ENCODE assay signal across 8 cellular contexts in genomic region chr1:215543191-215543606, GRCh38. TPM values are rescaled to one million over a fixed set of nuclear protein-coding genes. Genes with fewer than 3 reads are reported as not detected.
DNase-seq lines count a peak whose midpoint lies in the region; ATAC-seq, FAIRE-seq and TF ChIP-seq lines count a peak whose summit lies in the region.

No MANE protein-coding gene starts in this region.

- H3K9me3 ChIP-seq in K562 (replicated peaks; ENCODE audit: control insufficient read depth, insufficient read depth, low read depth, low read length) (no peaks in the 10 kb centered on the region), MG63 (no peaks in the 10 kb centered on the region)

- CTCF ChIA-PET in K562 (lab: Yijun Ruan, JAX; ENCODE audit: low intra/inter-chr PET ratio), result no interaction called here

- DNase-seq in Right ventricle myocardium superior (no peak), Right ventricle myocardium inferior (ENCODE audit: missing footprints) (no peak), K562 (ENCODE audit: extremely low read depth in 1 of 4, low spot score in 3 of 4) (no peak), NCI-H345 (lab: John Stamatoyannopoulos, UW) (no peak), SW480 (ENCODE audit: low spot score) (no peak), MG63 (no peak), GM13977 (ENCODE audit: low spot score) (no peak)

- H3K79me2 ChIP-seq in K562 (ENCODE audit: control insufficient read depth, insufficient read depth, low read length), result no peaks in the 10 kb centered on the region

- POLR2A ChIA-PET in K562 (lab: Yijun Ruan, JAX), result no interaction called here

- no peak for TF ChIP-seq POLR2A in K562 (conservative IDR thresholded peaks at IDR 0.05)

- H3K27ac ChIP-seq in K562 (ENCODE audit: extremely low read depth, low read depth, low read length), result no peak overlapping the region

- H3K36me3 ChIP-seq in K562 (ENCODE audit: control insufficient read depth, insufficient read depth, low read length) (no peaks in the 10 kb centered on the region), MG63 (no peaks in the 10 kb centered on the region)

- ATAC-seq in Right ventricle myocardium superior (ENCODE audit: poor library complexity) (peak; percentile 31), Right ventricle myocardium inferior (no peak), HG03439 (IDR thresholded peaks at IDR 0.05; ENCODE audit: unreplicated experiment) (peak; percentile 67), K562 (no peak)

- H3K4me2 ChIP-seq in K562 (ENCODE audit: insufficient read depth, low read length), result no peak overlapping the region

- intact Hi-C loops in Right ventricle myocardium superior (cut with DNase I) (no loop called here), Right ventricle myocardium inferior (cut with DNase I) (no loop called here), K562 (cut with micrococcal nuclease) (no loop called here)

- H3K9me1 ChIP-seq in K562 (ENCODE audit: control insufficient read depth, insufficient read depth, low read length), result no peaks in the 10 kb centered on the region

- WGBS in K562 (ENCODE audit: insufficient coverage, low coverage, missing lambda C conversion rate), result 0% methylated on average over 2 of the region's 2 CpGs

- TF ChIP-seq CTCF in K562 (IDR thresholded peaks at IDR 0.05 in 2 of 3, conservative IDR thresholded peaks at IDR 0.05 in 1 of 3; ENCODE audit: insufficient read depth in 2 of 3, low read depth in 1 of 3, low read length in 3 of 3) (no peak), GM13977 (IDR thresholded peaks at IDR 0.05; ENCODE audit: extremely low read depth, insufficient read depth, missing control alignments) (no peak)

- TF ChIP-seq EP300 in K562 (IDR thresholded peaks at IDR 0.05; ENCODE audit: low read length), result no peak

- H3K4me3 ChIP-seq in K562 (no peak overlapping the region), MG63 (no peak overlapping the region)

- no peaks in the 10 kb centered on the region for H3K27me3 ChIP-seq in K562 (ENCODE audit: control insufficient read depth in 2 of 2, insufficient read depth in 2 of 2, low read length in 2 of 2)
- H3K27me3 ChIP-seq in MG63, result no peaks in the 10 kb centered on the region

- no peaks in the 10 kb centered on the region for H3K4me1 ChIP-seq in K562 (replicated peaks in 1 of 2; ENCODE audit: control insufficient read depth in 2 of 2, insufficient read depth in 2 of 2, low read length in 2 of 2)

- BruUV-seq in K562 (replicated peaks; lab: Mats Ljungman, UMichigan), result no TSS peak

- TF ChIP-seq RAD21 in K562 (CRISPR knock-in tag; conservative IDR thresholded peaks at IDR 0.05 in 1 of 2, IDR thresholded peaks at IDR 0.05 in 1 of 2), result no peak

- in situ Hi-C loops in K562 (cut with MboI), result no loop called here
- in situ Hi-C loops in GM13977 (cut with MboI; ENCODE audit: low pct_unique_long_range_greater_than_20kb, low sequenced_read_pairs, unreplicated experiment), result loop anchor here (25.0 kb wide), 1 partner anchor 881 kb away; no protein-coding TSS in a partner anchor

- H3K9ac ChIP-seq in K562 (ENCODE audit: insufficient read depth in 1 of 2, low read depth in 2 of 2, low read length in 2 of 2), result no peak overlapping the region

- no peak for FAIRE-seq in K562 (lab: Jason Lieb, UNC)

- no peaks in the 10 kb centered on the region for H4K20me1 ChIP-seq in K562 (replicated peaks; ENCODE audit: control insufficient read depth, insufficient read depth, low read length)

- H2AFZ ChIP-seq in K562 (ENCODE audit: low read depth, low read length), result no peak overlapping the region

TF ChIP-seq in K562, 482 proteins besides CTCF, POLR2A, EP300 and RAD21:
- TF ChIP-seq CEBPB (tag; IDR thresholded peaks at IDR 0.05) (0 out of 2 replicates have a peak, but pooled peaks have one; percentile 25), BCL6 (CRISPR knock-in tag; IDR thresholded peaks at IDR 0.05) (no peak)

RNA-seq across cellular contexts. Expression of gene KCTD3, which starts 23.9 kb away (rescaled TPM):
- total RNA-seq in Right ventricle myocardium superior (12.4 TPM), Right ventricle myocardium inferior (13.0 TPM), K562 (2014; rRNA removed) (29.7 and 33.5 TPM in 2 replicates), K562 (2014; rRNA removed; fragmentation: Illumina TruSeq; extraction: Trizol) (53.1 and 59.2 TPM in 2 replicates), K562 (2015; rRNA removed; fragmentation: Illumina TruSeq; extraction: Trizol) (44.2 and 44.3 TPM in 2 replicates), K562 (2021) (43.3 and 48.3 TPM in 2 replicates)
- total RNA-seq in K562 (2011; cell fraction: chromatin; rRNA removed; ENCODE audit: low replicate concordance), result 38.4 and 84.2 TPM in 2 replicates
- total RNA-seq in K562 (2011; cell fraction: nucleolus; rRNA removed), result 15.7 and 21.7 TPM in 2 replicates
- 36.2 and 40.0 TPM in 2 replicates for total RNA-seq in K562 (2011; cell fraction: nucleoplasm; rRNA removed)
- polyA plus RNA-seq in K562 (2011; rRNA removed) (67.6 and 77.1 TPM in 2 replicates), K562 (2014; fragmentation: Illumina TruSeq; extraction: Trizol) (45.7 and 49.4 TPM in 2 replicates), K562 (2014; fragmentation: Nextera tagmentation; extraction: Ambion mirVana) (10 to 100 TPM; 12.8 to 18.2 TPM), K562 (2014; rRNA removed) (34.1 and 35.3 TPM in 2 replicates)
- 31.7 and 37.5 TPM in 2 replicates for polyA plus RNA-seq in K562 (2011; cell fraction: cytosol; rRNA removed)
- 60.9 and 85.8 TPM in 2 replicates for polyA plus RNA-seq in K562 (2011; cell fraction: nucleus; rRNA removed)
- 19.2 and 28.5 TPM in 2 replicates for polyA plus RNA-seq in K562 (2012)
- polyA minus RNA-seq in K562 (2011; rRNA and poly(A)+ RNA removed), result 147 and 156 TPM in 2 replicates
- polyA minus RNA-seq in K562 (2011; cell fraction: cytosol; rRNA and poly(A)+ RNA removed), result 42.2 and 49.9 TPM in 2 replicates
- 33.0 and 65.3 TPM in 2 replicates for polyA minus RNA-seq in K562 (2011; cell fraction: nucleus; rRNA and poly(A)+ RNA removed)
- 42.0 and 43.6 TPM in 2 replicates for total RNA-seq in MG63 (2014; rRNA removed; shearing (Covaris generic); ENCODE audit: low replicate concordance)

Comparison
In these comparisons a context has a peak if more than half of its experiments do, and no peak if none do; other contexts are left out.
1. ATAC-seq: peak in Right ventricle myocardium superior (single experiment) and HG03439 (single experiment); none in Right ventricle myocardium inferior (single experiment) and K562 (single experiment).